In the genomic region with DNA sequence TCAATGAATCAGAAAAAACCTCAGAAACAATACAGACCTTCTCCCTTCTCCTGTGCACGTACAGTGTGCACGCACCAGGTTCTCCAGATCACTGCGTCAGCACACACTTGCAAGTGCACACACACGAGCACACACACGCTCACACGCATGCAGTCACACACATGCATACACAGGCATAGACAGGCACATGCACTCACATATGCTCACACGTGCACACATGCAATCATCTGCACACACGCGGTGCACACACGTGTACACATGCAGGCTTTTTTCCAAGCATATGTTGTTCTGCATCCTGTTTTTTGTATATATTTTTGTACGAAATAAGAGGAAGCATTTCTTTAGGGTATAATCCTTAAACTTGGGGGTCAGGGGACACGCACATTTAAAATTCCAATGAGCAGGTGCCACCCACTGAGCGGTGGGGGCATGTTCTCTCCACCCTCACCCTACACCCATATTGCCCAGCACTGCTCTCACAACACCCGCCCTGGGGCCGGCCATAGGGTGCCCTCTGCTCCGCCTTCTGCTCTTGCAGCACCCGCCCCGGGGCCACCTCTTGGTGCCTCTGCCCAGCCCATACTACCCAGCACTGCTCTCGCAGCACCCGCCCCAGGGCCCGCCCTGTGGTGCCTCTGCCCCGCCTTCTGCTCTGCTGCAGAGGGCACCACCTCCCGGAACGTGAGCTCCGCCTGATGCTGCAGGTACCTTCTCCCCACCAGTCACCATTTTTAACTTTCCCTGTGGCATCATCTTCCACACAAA, we compare ENCODE assay signal across 22 cellular contexts. TPM values are rescaled to one million over a fixed set of nuclear protein-coding genes. Genes with fewer than 3 reads are reported as not detected.
DNase-seq lines count a peak whose midpoint lies in the region; ATAC-seq and TF ChIP-seq lines count a peak whose summit lies in the region.
"Had no signal": no experiment of that assay in that cellular context is flagged by ENCODE, and none has a peak within 500 bp of the region (broad histone marks: within the 10 kb centered on the region; RNA-seq: fewer than 3 reads in every experiment).

No MANE protein-coding gene starts in this region.

- peaks cover 16% of the 10 kb centered on the region for H3K4me1 Mint-ChIP-seq in central memory CD8-positive, alpha-beta T cell
- H3K4me1 Mint-ChIP-seq in nephron progenitor cell, result peaks cover 6% of the 10 kb centered on the region
- H3K4me1 Mint-ChIP-seq: mesothelial cell of epicardium had no signal

- no peak overlapping the region for H3K4me3 ChIP-seq in DND-41 (ENCODE audit: low read depth in 1 of 2, low read length in 2 of 2)
- H3K4me3 ChIP-seq: cardiac muscle cell, left lung, thoracic aorta had no signal

- H4K20me1 ChIP-seq in DND-41 (ENCODE audit: insufficient read depth, low read length), result peaks cover 58% of the 10 kb centered on the region

- H3K27me3 Mint-ChIP-seq in central memory CD8-positive, alpha-beta T cell, result no peaks in the 10 kb centered on the region
- no peaks in the 10 kb centered on the region for H3K27me3 Mint-ChIP-seq in nephron progenitor cell (ENCODE audit: low read depth, poor library complexity)
- H3K27me3 Mint-ChIP-seq: activated naive CD4-positive, alpha-beta T cell treated with anti-CD3 and anti-CD28 coated beads, Interleukin-2, amount 10 ng/mL, durations not matched to agents 7 days and 5 days had no signal

- no peak overlapping the region for H2AFZ ChIP-seq in DND-41 (ENCODE audit: low read depth, low read length)

- H3K36me3 ChIP-seq in DND-41 (ENCODE audit: insufficient read depth, low read length), result peaks cover 92% of the 10 kb centered on the region

- no peaks in the 10 kb centered on the region for H3K4me1 ChIP-seq in DND-41 (ENCODE audit: insufficient read depth, low read length)
- H3K4me1 ChIP-seq: left lung had no signal

- TF ChIP-seq CTCF in DND-41 (IDR thresholded peaks at IDR 0.05; ENCODE audit: borderline replicate concordance, extremely low read depth, low read length, poor library complexity, severe bottlenecking), result no peak
- TF ChIP-seq CTCF in nephron progenitor cell (IDR thresholded peaks at IDR 0.05), result no peak

- no peak overlapping the region for H3K9ac ChIP-seq in DND-41 (ENCODE audit: low read depth, low read length)

- ATAC-seq in DND-41 (ENCODE audit: insufficient read depth, low read depth) (peak; percentile 33; the same call in 2 of the 3 replicates), HG02973 (IDR thresholded peaks at IDR 0.05; ENCODE audit: unreplicated experiment) (no peak)
- ATAC-seq in central memory CD8-positive, alpha-beta T cell (replicated peaks; ENCODE audit: extremely low read depth, poor library complexity, severe bottlenecking), result no peak
- ATAC-seq: CD8-positive, alpha-beta T cell; left lung had no signal

- no peaks in the 10 kb centered on the region for H3K9me3 ChIP-seq in DND-41 (ENCODE audit: insufficient read depth, low read length, severe bottlenecking)
- H3K9me3 ChIP-seq: left lung, thoracic aorta had no signal

- H3K79me2 ChIP-seq in DND-41 (ENCODE audit: insufficient read depth, low read length), result peaks cover 76% of the 10 kb centered on the region

- no peak overlapping the region for H3K4me2 ChIP-seq in DND-41 (ENCODE audit: insufficient read depth, low read length)

- DNase-seq in DND-41 (no peak), HT-29 (ENCODE audit: low spot score) (peak; percentile 75), nephron progenitor cell (no peak), AML-193 (lab: John Stamatoyannopoulos, UW) (no peak), NCI-H2081 treated with DMSO at 0.1 percent for 48 hours (lab: John Stamatoyannopoulos, UW) (no peak), NCI-H446 (lab: John Stamatoyannopoulos, UW) (no peak)
- DNase-seq in central memory CD8-positive, alpha-beta T cell (ENCODE audit: low spot score in 2 of 2), result no peak
- DNase-seq: activated CD4-positive, CD25-positive, alpha-beta regulatory T cell treated with anti-CD3 and anti-CD28 coated beads, Interleukin-2, amount 50 U/mL, for 72 hours; activated naive CD4-positive, alpha-beta T cell treated with anti-CD3 and anti-CD28 coated beads, Interleukin-2, amount 10 ng/mL, durations not matched to agents 7 days and 5 days; CD8-positive, alpha-beta T cell; dermis blood vessel endothelial cell; DMS79 treated with DMSO at 0.1 percent for 48 hours; left lung; MM.1S; NCI-H1417 treated with DMSO at 0.1 percent for 48 hours; NCI-H2171; NCI-H69 had no signal

- H3K27ac Mint-ChIP-seq in central memory CD8-positive, alpha-beta T cell (ENCODE audit: low read depth), result peak overlapping the region; percentile 80
- peak overlapping the region; percentile 37 for H3K27ac Mint-ChIP-seq in nephron progenitor cell
- H3K27ac Mint-ChIP-seq: activated naive CD4-positive, alpha-beta T cell treated with anti-CD3 and anti-CD28 coated beads, Interleukin-2, amount 10 ng/mL, durations not matched to agents 7 days and 5 days; CD8-positive, alpha-beta T cell; mesothelial cell of epicardium; nephron had no signal

- no peaks in the 10 kb centered on the region for H3K27me3 ChIP-seq in DND-41 (ENCODE audit: insufficient read depth, low read length, poor library complexity)
- H3K27me3 ChIP-seq: cardiac muscle cell, left lung had no signal

- H3K27ac ChIP-seq in DND-41 (ENCODE audit: low read length), result no peak overlapping the region
- H3K27ac ChIP-seq: cardiac muscle cell, left lung, thoracic aorta had no signal

- H3K36me3 Mint-ChIP-seq in central memory CD8-positive, alpha-beta T cell (ENCODE audit: insufficient read depth), result peaks cover 57% of the 10 kb centered on the region
- peaks cover 65% of the 10 kb centered on the region for H3K36me3 Mint-ChIP-seq in nephron progenitor cell (ENCODE audit: low read depth)

- no peaks in the 10 kb centered on the region for H3K9me3 Mint-ChIP-seq in central memory CD8-positive, alpha-beta T cell
- H3K9me3 Mint-ChIP-seq in nephron progenitor cell, result peaks cover 5% of the 10 kb centered on the region
- H3K9me3 Mint-ChIP-seq: activated naive CD4-positive, alpha-beta T cell treated with anti-CD3 and anti-CD28 coated beads, Interleukin-2, amount 10 ng/mL, durations not matched to agents 7 days and 5 days; CD8-positive, alpha-beta T cell; mesothelial cell of epicardium; nephron had no signal

- H3K4me3 Mint-ChIP-seq in central memory CD8-positive, alpha-beta T cell, result no peak overlapping the region
- H3K4me3 Mint-ChIP-seq in nephron progenitor cell, result no peak overlapping the region
- H3K4me3 Mint-ChIP-seq: activated naive CD4-positive, alpha-beta T cell treated with anti-CD3 and anti-CD28 coated beads, Interleukin-2, amount 10 ng/mL, durations not matched to agents 7 days and 5 days; CD8-positive, alpha-beta T cell; mesothelial cell of epicardium; nephron had no signal

RNA-seq across cellular contexts. Expression of a gene that starts 20.9 kb away (rescaled TPM):
- total RNA-seq in HT-29 (2014; rRNA removed; shearing (Covaris generic)), result 64.8 and 73.6 TPM in 2 replicates
